ENCODE assay signal across 18 cellular contexts in the genomic region with DNA sequence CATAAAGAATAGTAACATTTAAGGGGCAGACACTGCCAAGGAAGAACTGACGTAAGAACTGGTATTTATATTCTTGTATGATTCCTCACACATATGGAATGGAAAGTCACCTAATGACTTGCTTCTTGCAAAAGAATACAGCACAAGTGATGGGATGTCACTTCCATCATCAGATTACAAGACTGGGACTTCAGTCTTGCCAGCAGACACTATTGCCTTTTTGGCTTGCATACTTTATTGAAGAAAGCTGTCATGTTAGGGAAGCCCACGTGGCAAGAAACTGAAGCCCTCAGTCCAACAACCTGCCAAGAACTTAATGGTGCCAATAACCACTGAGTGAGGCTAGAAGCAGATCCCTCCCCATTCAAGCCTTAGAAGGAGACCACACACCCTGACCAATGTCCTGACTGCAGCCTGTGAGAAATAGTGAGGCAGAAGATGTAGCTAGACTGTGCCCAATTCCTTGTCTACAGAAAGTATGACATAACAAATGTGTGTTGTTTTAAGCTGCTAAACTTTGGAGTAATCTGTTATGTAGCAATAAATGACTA. TPM values are rescaled to one million over a fixed set of nuclear protein-coding genes. Genes with fewer than 3 reads are reported as not detected.
A peak's percentile ranks its signal among the peaks of the same experiment; 100 is the strongest.
DNase-seq lines count a peak whose midpoint lies in the region; ATAC-seq, FAIRE-seq and TF ChIP-seq lines count a peak whose summit lies in the region.
"Had no signal": no experiment of that assay in that cellular context is flagged by ENCODE, and none has a peak within 500 bp of the region (broad histone marks: within the 10 kb centered on the region; RNA-seq: fewer than 3 reads in every experiment).

No MANE protein-coding gene starts in this region.

- no peak overlapping the region for H2BK15ac ChIP-seq in H9 (ENCODE audit: low read depth, low read length)

- no peaks in the 10 kb centered on the region for H3K79me2 ChIP-seq in H9 (ENCODE audit: insufficient read depth, low read length)

- H4K5ac ChIP-seq in H9 (ENCODE audit: insufficient read length, low read depth, low read length): no peak overlapping the region

- no peak overlapping the region for H4K8ac ChIP-seq in H9 (replicated peaks; ENCODE audit: insufficient read length, low read depth, low read length)

- no peak overlapping the region for H3K27ac ChIP-seq in H9 (ENCODE audit: insufficient read length, low read depth, low read length)
- H3K27ac ChIP-seq: esophagus muscularis mucosa had no signal

- no peaks in the 10 kb centered on the region for H3K36me3 Mint-ChIP-seq in H9 (ENCODE audit: insufficient read depth in 1 of 3, low read depth in 3 of 3)

- H3K9me3 Mint-ChIP-seq in H9: no peaks in the 10 kb centered on the region; a peak in 1 of 5 replicates
- H3K9me3 Mint-ChIP-seq: stimulated activated memory B cell treated with anti-CD40 and anti-IgM and Interleukin-4, amounts not matched to agents 10 μg/mL and 1 μg/mL and 100 μg/mL, for 72 hours had no signal

- H3K4me1 Mint-ChIP-seq in H9: no peaks in the 10 kb centered on the region; a peak in 1 of 4 replicates

- H3K4me1 ChIP-seq in H9 (ENCODE audit: insufficient read depth, low read length): no peaks in the 10 kb centered on the region

- ATAC-seq in GM18502 (IDR thresholded peaks at IDR 0.05; ENCODE audit: poor library complexity, unreplicated experiment): no peak
- no peak for ATAC-seq in GM18867 (IDR thresholded peaks at IDR 0.05; ENCODE audit: unreplicated experiment)
- ATAC-seq: stimulated activated memory B cell treated with anti-CD40 and anti-IgM and Interleukin-4, amounts not matched to agents 10 μg/mL and 1 μg/mL and 100 μg/mL, for 72 hours had no signal

- H3K9ac ChIP-seq in H9 (ENCODE audit: extremely low read depth, insufficient read length, low read length): no peak overlapping the region

- no peak for TF ChIP-seq CTCF in D721Med (IDR thresholded peaks at IDR 0.05; ENCODE audit: insufficient read depth, missing control alignments)
- TF ChIP-seq CTCF in choroid plexus epithelial cell (conservative IDR thresholded peaks at IDR 0.05; ENCODE audit: low read depth, low read length): no peak
- no peak for TF ChIP-seq CTCF in H9 (conservative IDR thresholded peaks at IDR 0.05)

- no peak overlapping the region for H4K91ac ChIP-seq in H9 (ENCODE audit: insufficient read length, low read depth, low read length)

- WGBS in H9 (ENCODE audit: extremely low coverage, insufficient read length, low lambda C conversion rate): no CpG with 5 or more reads among the region's 2 CpGs

- no peaks in the 10 kb centered on the region for H3K79me1 ChIP-seq in H9 (ENCODE audit: insufficient read depth, low read depth, low read length, poor library complexity, severe bottlenecking)

- H2BK5ac ChIP-seq in H9 (ENCODE audit: insufficient read length, low read length): no peak overlapping the region

- DNase-seq in D721Med (ENCODE audit: insufficient read length, low spot score) (no peak), HCEC 1CT (peak; percentile 57), choroid plexus epithelial cell (ENCODE audit: low read depth) (peak; percentile 60), renal cortical epithelial cell (ENCODE audit: low read depth) (peak; percentile 41), H9 (no peak)
- DNase-seq: activated CD4-positive, alpha-beta T cell treated with anti-CD3 and anti-CD28 coated beads for 48 hours; activated gamma-delta T cell treated with Interleukin-2 at 50 U/mL for 16 hours; amygdala; BE2C; effector memory CD4-positive, alpha-beta T cell; heart right ventricle; NCI-H1694 treated with DMSO at 0.1 percent for 48 hours; nucleus accumbens had no signal

- H3K27me3 ChIP-seq in H9 (ENCODE audit: insufficient read depth, low read length): no peaks in the 10 kb centered on the region
- H3K27me3 ChIP-seq: BE2C, heart right ventricle had no signal

- no peak overlapping the region for H3T11ph ChIP-seq in H9 (ENCODE audit: low read length)

- H3K18ac ChIP-seq in H9 (ENCODE audit: insufficient read length, low read depth, low read length): no peak overlapping the region

- H3K27ac Mint-ChIP-seq in H9: no peak overlapping the region
- H3K27ac Mint-ChIP-seq: stimulated activated memory B cell treated with anti-CD40 and anti-IgM and Interleukin-4, amounts not matched to agents 10 μg/mL and 1 μg/mL and 100 μg/mL, for 72 hours had no signal

- no peak overlapping the region for H2BK120ac ChIP-seq in H9 (ENCODE audit: low read depth, low read length, poor library complexity, severe bottlenecking)

- H3K56ac ChIP-seq in H9 (ENCODE audit: insufficient read length, low read depth, low read length): no peak overlapping the region

- no peak overlapping the region for H3K23ac ChIP-seq in H9 (ENCODE audit: insufficient read length, low read depth, low read length)

- H3K4me3 Mint-ChIP-seq in H9: no peak overlapping the region
- H3K4me3 Mint-ChIP-seq: stimulated activated memory B cell treated with anti-CD40 and anti-IgM and Interleukin-4, amounts not matched to agents 10 μg/mL and 1 μg/mL and 100 μg/mL, for 72 hours had no signal

- H2BK20ac ChIP-seq in H9 (ENCODE audit: low read depth, low read length, poor library complexity, severe bottlenecking): no peak overlapping the region

- H2BK12ac ChIP-seq in H9 (ENCODE audit: insufficient read length, low read depth, low read length): no peak overlapping the region

- no peak overlapping the region for H3K4ac ChIP-seq in H9 (ENCODE audit: low read depth, low read length)

- no peaks in the 10 kb centered on the region for H3K23me2 ChIP-seq in H9 (ENCODE audit: insufficient read length, low read depth, low read length, poor library complexity, severe bottlenecking)

- FAIRE-seq in D721Med (lab: Jason Lieb, UNC): peak; percentile 72

- H3K4me2 ChIP-seq in H9 (ENCODE audit: insufficient read depth, insufficient read length, low read length): no peak overlapping the region

- no peaks in the 10 kb centered on the region for H3K27me3 Mint-ChIP-seq in H9 (ENCODE audit: low read depth)
- H3K27me3 Mint-ChIP-seq: stimulated activated memory B cell treated with anti-CD40 and anti-IgM and Interleukin-4, amounts not matched to agents 10 μg/mL and 1 μg/mL and 100 μg/mL, for 72 hours had no signal

- no peak overlapping the region for H2AK5ac ChIP-seq in H9 (ENCODE audit: insufficient read length, low read length)

- H3K9me3 ChIP-seq in H9 (ENCODE audit: control insufficient read depth, low read depth, low read length): no peaks in the 10 kb centered on the region
- H3K9me3 ChIP-seq: BE2C, esophagus muscularis mucosa, heart right ventricle had no signal

- H4K20me1 ChIP-seq in H9 (ENCODE audit: control insufficient read depth, insufficient read depth, insufficient read length): no peaks in the 10 kb centered on the region

- H3K4me3 ChIP-seq in choroid plexus epithelial cell (ENCODE audit: low read depth, low read length): no peak overlapping the region
- H3K4me3 ChIP-seq: esophagus muscularis mucosa, lung had no signal

- H2AFZ ChIP-seq in H9 (ENCODE audit: low read length): no peak overlapping the region

- no peak overlapping the region for H3K14ac ChIP-seq in H9 (ENCODE audit: insufficient read depth, low read length)

RNA-seq across cellular contexts. Expression of gene EGLN1, which starts 12.0 kb away (rescaled TPM):
- total RNA-seq in renal cortical epithelial cell (115 and 142 TPM in 2 replicates), H9 (2021) (8.0 and 8.4 TPM in 2 replicates)

Comparison
In these comparisons a context has a peak if more than half of its experiments do, and no peak if none do; other contexts are left out.
1. DNase-seq: peak in HCEC 1CT (single experiment), choroid plexus epithelial cell (single experiment) and renal cortical epithelial cell (single experiment); none in D721Med (single experiment) and H9 (single experiment).
2. RNA of gene EGLN1, which starts 12.0 kb away (total RNA-seq): 115 to 142 TPM in renal cortical epithelial cell; 8.0 to 8.4 TPM in H9; every median in the first group is over 10 times any median in the second.